ENCODE assay signal across 9 cellular contexts in the genomic region with DNA sequence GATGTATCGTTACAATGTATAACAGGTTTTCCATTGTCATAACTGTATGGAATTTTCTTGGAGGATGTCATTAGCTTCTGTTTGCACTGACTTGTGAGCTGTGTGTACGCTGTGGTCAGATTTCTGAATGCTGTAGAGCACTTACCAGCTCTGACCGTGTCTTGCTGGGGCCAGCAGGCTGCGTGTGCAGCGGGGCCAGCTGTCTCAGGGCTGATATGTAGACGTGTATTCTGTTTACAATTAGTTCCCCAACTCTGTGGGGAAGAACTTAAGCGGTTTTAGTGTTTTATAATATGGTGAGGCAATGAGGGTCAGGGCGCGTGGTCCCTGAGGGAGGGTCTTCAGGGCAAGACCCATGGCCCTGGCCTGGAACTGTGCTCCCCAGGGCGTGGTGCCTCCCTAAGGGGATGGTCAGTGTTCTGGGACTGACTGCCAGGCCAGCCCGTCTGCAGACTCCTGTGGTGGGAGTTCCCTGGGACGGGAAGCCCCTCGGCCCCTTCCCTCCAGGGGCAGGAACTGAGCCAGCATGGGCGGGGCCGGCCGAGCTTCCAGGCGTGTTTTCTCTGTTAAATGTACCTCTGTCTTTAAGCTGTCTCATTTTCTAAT. TPM values are rescaled to one million over a fixed set of nuclear protein-coding genes. Genes with fewer than 3 reads are reported as not detected.
A peak's percentile ranks its signal among the peaks of the same experiment; 100 is the strongest.
DNase-seq lines count a peak whose midpoint lies in the region; ATAC-seq, FAIRE-seq and TF ChIP-seq lines count a peak whose summit lies in the region.
"Had no signal": no experiment of that assay in that cellular context is flagged by ENCODE, and none has a peak within 500 bp of the region (broad histone marks: within the 10 kb centered on the region; RNA-seq: fewer than 3 reads in every experiment).

No MANE protein-coding gene starts in this region.

- H3K4me3 ChIP-seq in GM12878 = no peak overlapping the region
- no peak overlapping the region for H3K4me3 ChIP-seq in stomach

- TF ChIP-seq POLR2A in GM12878 (IDR thresholded peaks at IDR 0.05; ENCODE audit: low read depth, low read length) = peak; percentile 20; the same call in 1 of the 2 replicates
- no peak for TF ChIP-seq POLR2A in stomach (IDR thresholded peaks at IDR 0.05)

- no peak overlapping the region for H3K27ac ChIP-seq in GM12878 (ENCODE audit: control insufficient read depth, insufficient read depth)
- H3K27ac ChIP-seq in stomach = peak overlapping the region; percentile 33 to 71 (median 65)

- DNase-seq in DMS53 (lab: John Stamatoyannopoulos, UW) (peak; percentile 38), DMS53 treated with DMSO at 0.1 percent for 48 hours (lab: John Stamatoyannopoulos, UW; ENCODE audit: unreplicated experiment) (no peak), GM12878 (ENCODE audit: low read depth, low spot score) (no peak), islet precursor cell (peak; percentile 58), stomach (no peak), HCEC 1CT (no peak), NCI-H748 (lab: John Stamatoyannopoulos, UW; ENCODE audit: unreplicated experiment) (no peak), putamen (ENCODE audit: low spot score) (no peak)

- peaks cover 7% of the 10 kb centered on the region for H3K4me1 ChIP-seq in GM12878 (ENCODE audit: control insufficient read depth, insufficient read depth, low read length)
- H3K4me1 ChIP-seq in stomach = peaks cover 44 to 71% (median 59%) of the 10 kb centered on the region in 4 donors

- RAD21 ChIA-PET in GM12878 (lab: Charles Lee; ENCODE audit: unreplicated experiment) = no interaction called here

- FAIRE-seq in GM12878 (lab: Jason Lieb, UNC) = no peak
- FAIRE-seq: A204.1 had no signal

- POLR2A ChIA-PET in GM12878 (lab: Charles Lee) = no interaction called here

- H3K27me3 ChIP-seq in GM12878 (replicated peaks in 1 of 2; ENCODE audit: control insufficient read depth in 2 of 2, insufficient read depth in 2 of 2, low read length in 1 of 2) = no peaks in the 10 kb centered on the region
- H3K27me3 ChIP-seq in stomach = no peaks in the 10 kb centered on the region

- no peaks in the 10 kb centered on the region for H3K79me2 ChIP-seq in GM12878 (ENCODE audit: control insufficient read depth, insufficient read depth, low read length)

- in situ Hi-C loops in GM12878 (cut with MboI) = no loop called here

- WGBS in GM12878 (ENCODE audit: insufficient coverage, insufficient replicate concordance, low lambda C conversion rate, missing lambda C conversion rate) = 62% methylated on average over 17 of the region's 17 CpGs
- WGBS in stomach, 5 donors = 23 to 43% (median 33%) methylated on average over 16 to 17 of the region's 17 CpGs

- peaks cover 11 to 30% of the 10 kb centered on the region in 2 experiments; a peak in 3 of 4 replicates for H3K36me3 ChIP-seq in GM12878 (ENCODE audit: control insufficient read depth in 2 of 2, insufficient read depth in 2 of 2, low read length in 1 of 2)
- H3K36me3 ChIP-seq in stomach = peaks cover 39 to 81% (median 76%) of the 10 kb centered on the region in 4 donors

- no peak for TF ChIP-seq RAD21 in GM12878 (IDR thresholded peaks at IDR 0.05; ENCODE audit: insufficient read depth, low read depth, low read length)

- TF ChIP-seq CTCF in GM12878 (IDR thresholded peaks at IDR 0.05 in 2 of 3, conservative IDR thresholded peaks at IDR 0.05 in 1 of 3; ENCODE audit: control insufficient read depth in 2 of 3, extremely low read depth in 1 of 3, insufficient read depth in 1 of 3, low read depth in 3 of 3, low read length in 3 of 3) = no peak
- no peak for TF ChIP-seq CTCF in stomach (IDR thresholded peaks at IDR 0.05)

- H2AFZ ChIP-seq in GM12878 (ENCODE audit: control insufficient read depth, low read depth, low read length) = no peak overlapping the region

- no peak for ATAC-seq in GM12878

- SMC1A ChIA-PET in GM12878 (lab: Charles Lee; ENCODE audit: uncharacterized antibody, unreplicated experiment) = no interaction called here

- no peak for TF ChIP-seq EP300 in GM12878 (IDR thresholded peaks at IDR 0.05; ENCODE audit: borderline replicate concordance in 1 of 2, control insufficient read depth in 1 of 2, low read depth in 2 of 2, low read length in 2 of 2)
- no peak for TF ChIP-seq EP300 in stomach (IDR thresholded peaks at IDR 0.05)

- H3K9ac ChIP-seq in GM12878 (ENCODE audit: control insufficient read depth, insufficient read depth, low read length) = no peak overlapping the region

- H3K4me2 ChIP-seq in GM12878 (ENCODE audit: control insufficient read depth, insufficient read depth) = no peak overlapping the region

- CTCF ChIA-PET in GM12878 (lab: Yijun Ruan, JAX) = no interaction called here

- intact Hi-C loops in GM12878 (cut with micrococcal nuclease; ENCODE audit: unreplicated experiment) (no loop called here), stomach (cut with DNase I; ENCODE audit: low total_unique reads) (no loop called here)

- no TSS peak for BruUV-seq in GM12878 (replicated peaks; lab: Mats Ljungman, UMichigan)

- H3K9me3 ChIP-seq in GM12878 (replicated peaks; ENCODE audit: control insufficient read depth, insufficient read depth, low read length) (no peaks in the 10 kb centered on the region), stomach (no peaks in the 10 kb centered on the region)

- no peaks in the 10 kb centered on the region for H4K20me1 ChIP-seq in GM12878 (ENCODE audit: control insufficient read depth, insufficient read depth)

TF ChIP-seq in GM12878, 131 proteins besides CTCF, POLR2A, EP300 and RAD21 (continues in another document):
- no peak for TF ChIP-seq SRF (IDR thresholded peaks at IDR 0.05; ENCODE audit: low read depth in 2 of 2, low read length in 2 of 2)
- TF ChIP-seq, protein P1, sequence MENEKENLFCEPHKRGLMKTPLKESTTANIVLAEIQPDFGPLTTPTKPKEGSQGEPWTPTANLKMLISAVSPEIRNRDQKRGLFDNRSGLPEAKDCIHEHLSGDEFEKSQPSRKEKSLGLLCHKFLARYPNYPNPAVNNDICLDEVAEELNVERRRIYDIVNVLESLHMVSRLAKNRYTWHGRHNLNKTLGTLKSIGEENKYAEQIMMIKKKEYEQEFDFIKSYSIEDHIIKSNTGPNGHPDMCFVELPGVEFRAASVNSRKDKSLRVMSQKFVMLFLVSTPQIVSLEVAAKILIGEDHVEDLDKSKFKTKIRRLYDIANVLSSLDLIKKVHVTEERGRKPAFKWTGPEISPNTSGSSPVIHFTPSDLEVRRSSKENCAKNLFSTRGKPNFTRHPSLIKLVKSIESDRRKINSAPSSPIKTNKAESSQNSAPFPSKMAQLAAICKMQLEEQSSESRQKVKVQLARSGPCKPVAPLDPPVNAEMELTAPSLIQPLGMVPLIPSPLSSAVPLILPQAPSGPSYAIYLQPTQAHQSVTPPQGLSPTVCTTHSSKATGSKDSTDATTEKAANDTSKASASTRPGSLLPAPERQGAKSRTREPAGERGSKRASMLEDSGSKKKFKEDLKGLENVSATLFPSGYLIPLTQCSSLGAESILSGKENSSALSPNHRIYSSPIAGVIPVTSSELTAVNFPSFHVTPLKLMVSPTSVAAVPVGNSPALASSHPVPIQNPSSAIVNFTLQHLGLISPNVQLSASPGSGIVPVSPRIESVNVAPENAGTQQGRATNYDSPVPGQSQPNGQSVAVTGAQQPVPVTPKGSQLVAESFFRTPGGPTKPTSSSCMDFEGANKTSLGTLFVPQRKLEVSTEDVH (IDR thresholded peaks at IDR 0.05; ENCODE audit: low read depth, partially characterized antibody) = no peak

RNA-seq across cellular contexts. Expression of gene XRCC3, which starts 18.7 kb away (rescaled TPM):
- 37.4 and 45.4 TPM in 2 replicates for total RNA-seq in GM12878 (2013; cell fraction: nucleolus; rRNA removed)
- total RNA-seq in GM12878 (2014; rRNA removed) (48.2 and 50.9 TPM in 2 replicates), GM12878 (2014; rRNA removed; fragmentation: Illumina TruSeq; extraction: Trizol) (24.1 and 28.6 TPM in 2 replicates), GM12878 (2021) (35.8 and 44.8 TPM in 2 replicates), stomach (10 to 100 TPM in 2 of 5 donors, 1 to 10 TPM in 3; 2.6 to 70.1 (median 7.0) TPM)
- polyA plus RNA-seq in GM12878 (2011; ENCODE audit: low read depth) = 16.1 TPM
- polyA plus RNA-seq in GM12878 (2011; rRNA removed) (19.0 and 25.6 TPM in 2 replicates), GM12878 (2014; fragmentation: Illumina TruSeq; extraction: Trizol) (52.0 and 55.3 TPM in 2 replicates), GM12878 (2014; fragmentation: Nextera tagmentation; extraction: Ambion mirVana) (under 1 TPM; 0.37 to 0.60 TPM), GM12878 (2014; rRNA removed) (40.9 and 45.1 TPM in 2 replicates), GM12878 (2016; fragmentation: Nextera tagmentation; extraction: Ambion mirVana) (10 to 100 TPM; 24.2 to 25.0 TPM), stomach (1 to 10 TPM; 3.5 to 6.2 (median 3.8) TPM)
- polyA plus RNA-seq in GM12878 (2011; cell fraction: cytosol; rRNA removed) = 26.5 and 28.3 TPM in 2 replicates
- polyA plus RNA-seq in GM12878 (2011; cell fraction: nucleus; rRNA removed) = 52.9 and 76.1 TPM in 2 replicates
- polyA plus RNA-seq in GM12878 (2012) = 15.1 and 18.3 TPM in 2 replicates
- 12.0 and 19.9 TPM in 2 replicates for polyA minus RNA-seq in GM12878 (2011; rRNA and poly(A)+ RNA removed)
- 12.7 and 13.5 TPM in 2 replicates for polyA minus RNA-seq in GM12878 (2011; cell fraction: cytosol; rRNA and poly(A)+ RNA removed)
- 13.5 and 26.3 TPM in 2 replicates for polyA minus RNA-seq in GM12878 (2011; cell fraction: nucleus; rRNA and poly(A)+ RNA removed)

RNA-seq across cellular contexts. Expression of gene ZFYVE21, which starts 19.0 kb away (rescaled TPM):
- 39.5 and 43.2 TPM in 2 replicates for total RNA-seq in GM12878 (2013; cell fraction: nucleolus; rRNA removed)
- 12.1 and 13.4 TPM in 2 replicates for total RNA-seq in GM12878 (2014; rRNA removed)
- 8.3 and 9.3 TPM in 2 replicates for total RNA-seq in GM12878 (2014; rRNA removed; fragmentation: Illumina TruSeq; extraction: Trizol)
- 12.1 and 16.9 TPM in 2 replicates for total RNA-seq in GM12878 (2021)
- polyA plus RNA-seq in GM12878 (2011; ENCODE audit: low read depth) = 8.6 TPM
- 17.4 and 21.7 TPM in 2 replicates for polyA plus RNA-seq in GM12878 (2011; rRNA removed)
- 25.4 and 25.9 TPM in 2 replicates for polyA plus RNA-seq in GM12878 (2011; cell fraction: cytosol; rRNA removed)
- polyA plus RNA-seq in GM12878 (2011; cell fraction: nucleus; rRNA removed) = 37.3 and 44.3 TPM in 2 replicates
- 14.3 and 19.3 TPM in 2 replicates for polyA plus RNA-seq in GM12878 (2012)
- 7.9 and 9.1 TPM in 2 replicates for polyA plus RNA-seq in GM12878 (2014; fragmentation: Illumina TruSeq; extraction: Trizol)
- polyA plus RNA-seq in GM12878 (2014; fragmentation: Nextera tagmentation; extraction: Ambion mirVana) = 1 to 10 TPM in 1 of 2 experiments, under 1 TPM in 1; 0.79 to 3.1 TPM
- polyA plus RNA-seq in GM12878 (2014; rRNA removed) = 20.6 and 21.8 TPM in 2 replicates
- polyA plus RNA-seq in GM12878 (2016; fragmentation: Nextera tagmentation; extraction: Ambion mirVana) = 10 to 100 TPM; 15.5 to 20.7 TPM
- polyA minus RNA-seq in GM12878 (2011; rRNA and poly(A)+ RNA removed) = 7.6 and 14.9 TPM in 2 replicates
- polyA minus RNA-seq in GM12878 (2011; cell fraction: cytosol; rRNA and poly(A)+ RNA removed) = 7.2 and 9.5 TPM in 2 replicates
- 8.5 and 17.4 TPM in 2 replicates for polyA minus RNA-seq in GM12878 (2011; cell fraction: nucleus; rRNA and poly(A)+ RNA removed)
- 100 to 1,000 TPM in 2 of 5 donors, 10 to 100 TPM in 3; 28.0 to 150 (median 64.8) TPM for total RNA-seq in stomach
- polyA plus RNA-seq in stomach = 10 to 100 TPM; 51.9 to 95.5 (median 81.0) TPM

Comparison
In these comparisons a context has a peak if more than half of its experiments do, and no peak if none do; other contexts are left out.
1. DNase-seq: peak in DMS53 (single experiment) and islet precursor cell (single experiment); none in DMS53 treated with DMSO at 0.1 percent for 48 hours (single experiment), GM12878 (single experiment), stomach (single experiment), HCEC 1CT (single experiment), NCI-H748 (single experiment) and putamen (single experiment).